Comparison of ENCODE assay signal across 1 cellular context in the genomic region with DNA sequence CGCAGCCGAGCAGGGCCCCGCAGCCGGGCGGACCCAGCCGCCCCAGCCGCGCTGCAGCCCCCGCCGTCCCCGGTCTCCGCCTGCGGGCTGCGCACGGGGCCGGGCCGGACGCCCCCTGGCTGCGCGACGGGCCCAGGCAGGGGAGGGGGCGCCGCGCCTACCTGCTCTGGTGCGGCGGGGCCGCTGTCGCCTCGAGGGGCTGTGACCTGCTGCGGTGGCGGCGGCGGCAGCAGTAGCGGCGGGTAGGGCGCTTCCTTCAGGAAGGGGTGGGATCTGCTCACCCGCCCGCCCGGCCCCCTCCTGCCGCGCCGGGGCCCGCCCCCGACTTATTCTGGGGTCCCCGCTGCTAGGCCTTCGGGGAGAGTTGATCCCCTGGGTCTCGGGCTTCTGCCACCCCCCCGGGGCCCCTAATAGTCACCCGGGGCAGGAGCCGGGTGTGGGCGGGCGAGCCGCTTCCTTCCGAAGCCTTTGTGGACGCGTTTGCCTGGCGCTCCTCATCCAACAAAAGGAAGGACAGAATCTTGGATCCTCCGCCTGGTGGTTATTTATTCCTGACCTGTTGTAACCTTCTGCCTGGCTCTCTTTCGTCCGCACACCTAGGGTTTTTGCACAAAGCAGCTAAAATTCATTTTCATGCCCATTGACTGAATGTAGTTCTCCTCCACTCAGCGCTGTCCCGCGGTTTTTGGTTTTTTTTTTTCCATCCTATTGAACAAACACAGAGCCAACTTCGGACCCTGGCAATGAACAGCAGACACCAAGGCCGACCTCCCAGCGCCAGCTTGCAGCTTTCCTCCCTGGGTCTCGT.
TF ChIP-seq lines count a peak whose summit lies in the region.

A gene (minus strand): TSS at position 244 of the 808 bp plus-strand sequence. CDS start 57,331 bp downstream, outside the sequence.

TF ChIP-seq in neural cell, 6 proteins besides CTCF, POLR2A, EP300 and RAD21 (continued from another document):
- TF ChIP-seq, protein P1, sequence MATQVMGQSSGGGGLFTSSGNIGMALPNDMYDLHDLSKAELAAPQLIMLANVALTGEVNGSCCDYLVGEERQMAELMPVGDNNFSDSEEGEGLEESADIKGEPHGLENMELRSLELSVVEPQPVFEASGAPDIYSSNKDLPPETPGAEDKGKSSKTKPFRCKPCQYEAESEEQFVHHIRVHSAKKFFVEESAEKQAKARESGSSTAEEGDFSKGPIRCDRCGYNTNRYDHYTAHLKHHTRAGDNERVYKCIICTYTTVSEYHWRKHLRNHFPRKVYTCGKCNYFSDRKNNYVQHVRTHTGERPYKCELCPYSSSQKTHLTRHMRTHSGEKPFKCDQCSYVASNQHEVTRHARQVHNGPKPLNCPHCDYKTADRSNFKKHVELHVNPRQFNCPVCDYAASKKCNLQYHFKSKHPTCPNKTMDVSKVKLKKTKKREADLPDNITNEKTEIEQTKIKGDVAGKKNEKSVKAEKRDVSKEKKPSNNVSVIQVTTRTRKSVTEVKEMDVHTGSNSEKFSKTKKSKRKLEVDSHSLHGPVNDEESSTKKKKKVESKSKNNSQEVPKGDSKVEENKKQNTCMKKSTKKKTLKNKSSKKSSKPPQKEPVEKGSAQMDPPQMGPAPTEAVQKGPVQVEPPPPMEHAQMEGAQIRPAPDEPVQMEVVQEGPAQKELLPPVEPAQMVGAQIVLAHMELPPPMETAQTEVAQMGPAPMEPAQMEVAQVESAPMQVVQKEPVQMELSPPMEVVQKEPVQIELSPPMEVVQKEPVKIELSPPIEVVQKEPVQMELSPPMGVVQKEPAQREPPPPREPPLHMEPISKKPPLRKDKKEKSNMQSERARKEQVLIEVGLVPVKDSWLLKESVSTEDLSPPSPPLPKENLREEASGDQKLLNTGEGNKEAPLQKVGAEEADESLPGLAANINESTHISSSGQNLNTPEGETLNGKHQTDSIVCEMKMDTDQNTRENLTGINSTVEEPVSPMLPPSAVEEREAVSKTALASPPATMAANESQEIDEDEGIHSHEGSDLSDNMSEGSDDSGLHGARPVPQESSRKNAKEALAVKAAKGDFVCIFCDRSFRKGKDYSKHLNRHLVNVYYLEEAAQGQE (IDR thresholded peaks at IDR 0.05; ENCODE audit: borderline replicate concordance), result no peak
- TF ChIP-seq TAF1 (IDR thresholded peaks at IDR 0.05; ENCODE audit: low read depth) (no peak), MXI1 (conservative IDR thresholded peaks at IDR 0.05; ENCODE audit: poor library complexity, severe bottlenecking) (no peak)
